8 cellular contexts compared by ENCODE assay signal in genomic region chr13:30735025-30735967, GRCh38. TPM values are rescaled to one million over a fixed set of nuclear protein-coding genes. Genes with fewer than 3 reads are reported as not detected.
DNase-seq lines count a peak whose midpoint lies in the region; ATAC-seq and TF ChIP-seq lines count a peak whose summit lies in the region.

Gene ALOX5AP (plus strand): TSS chr13:30735543. CDS start chr13:30735606, 63 bp downstream.

- DNase-seq in GM12864 (ENCODE audit: low read depth) (peak; percentile 65), medulla oblongata (ENCODE audit: extremely low spot score) (peak; percentile 43), superior temporal gyrus (ENCODE audit: extremely low spot score) (no peak), NCI-H1417 treated with DMSO at 0.1 percent for 48 hours (lab: John Stamatoyannopoulos, UW) (no peak)
- DNase-seq in activated T-cell treated with anti-CD3 and anti-CD28 coated beads, Interleukin-2, amount 50 U/mL, for 72 hours: peak in 1 of 2 donors; percentile 42
- DNase-seq in effector CD8-positive, alpha-beta T cell (lab: John Stamatoyannopoulos, UW): no peak

- peaks cover 60% of the 10 kb centered on the region for H3K4me1 Mint-ChIP-seq in activated T-cell treated with anti-CD3 and anti-CD28 coated beads, Interleukin-2, amount 50 U/mL, for 72 hours (ENCODE audit: low read depth)

- H3K36me3 Mint-ChIP-seq in activated T-cell treated with anti-CD3 and anti-CD28 coated beads, Interleukin-2, amount 50 U/mL, for 72 hours (ENCODE audit: insufficient read depth in 2 of 2): peaks cover 2 to 3% of the 10 kb centered on the region in 2 donors

- no peaks in the 10 kb centered on the region for H3K9me3 Mint-ChIP-seq in activated T-cell treated with anti-CD3 and anti-CD28 coated beads, Interleukin-2, amount 50 U/mL, for 72 hours

- peaks cover 16% of the 10 kb centered on the region for H3K27me3 Mint-ChIP-seq in activated T-cell treated with anti-CD3 and anti-CD28 coated beads, Interleukin-2, amount 50 U/mL, for 72 hours (ENCODE audit: low read depth)

- ATAC-seq in GM21390 (IDR thresholded peaks at IDR 0.05; ENCODE audit: unreplicated experiment) (peak; percentile 61), HG03575 (IDR thresholded peaks at IDR 0.05; ENCODE audit: extremely low read depth, insufficient number of reproducible peaks, low FRiP score, unreplicated experiment) (peak; percentile 55)
- peak in 1 of 2 donors; percentile 36 for ATAC-seq in activated T-cell treated with anti-CD3 and anti-CD28 coated beads, Interleukin-2, amount 50 U/mL, for 72 hours (replicated peaks in 1 of 2)

- H3K4me3 Mint-ChIP-seq in activated T-cell treated with anti-CD3 and anti-CD28 coated beads, Interleukin-2, amount 50 U/mL, for 72 hours: peak within 1 kb of the TSS; percentile 80 to 91

- no peak for TF ChIP-seq CTCF in GM12864 (IDR thresholded peaks at IDR 0.05; ENCODE audit: low read depth, low read length, missing control alignments)

- peak within 1 kb of the TSS; percentile 19 for H3K4me3 ChIP-seq in GM12864 (ENCODE audit: low read depth, low read length)

- H3K27ac Mint-ChIP-seq in activated T-cell treated with anti-CD3 and anti-CD28 coated beads, Interleukin-2, amount 50 U/mL, for 72 hours: peak within 1 kb of the TSS; percentile 86

RNA-seq across cellular contexts. Expression of gene ALOX5AP, which starts in this region (rescaled TPM):
- total RNA-seq in activated T-cell treated with anti-CD3 and anti-CD28 coated beads, Interleukin-2, amount 50 U/mL, for 72 hours: 10 to 100 TPM; 56.3 to 72.3 TPM

Comparison
In these comparisons a context has a peak if more than half of its experiments do, and no peak if none do; other contexts are left out.
1. DNase-seq: peak in GM12864 (single experiment) and medulla oblongata (single experiment); none in superior temporal gyrus (single experiment), NCI-H1417 treated with DMSO at 0.1 percent for 48 hours (single experiment) and effector CD8-positive, alpha-beta T cell (single experiment).